Comparison of ENCODE assay signal across 11 cellular contexts in genomic region chr16:81866820-81867440, GRCh38.
DNase-seq lines count a peak whose midpoint lies in the region; ATAC-seq and TF ChIP-seq lines count a peak whose summit lies in the region.
"Had no signal": no experiment of that assay in that cellular context is flagged by ENCODE, and none has a peak within 500 bp of the region (broad histone marks: within the 10 kb centered on the region; RNA-seq: fewer than 3 reads in every experiment).

No MANE protein-coding gene starts in this region.

- 41 to 48% methylated on average over 7 to 10 of the region's 10 CpGs for WGBS in esophagus squamous epithelium, 2 donors
- WGBS in aorta, 2 donors = 51 to 59% methylated on average over 10 of the region's 10 CpGs

- no peak overlapping the region for H3K4me3 ChIP-seq in esophagus squamous epithelium
- H3K4me3 ChIP-seq in aorta (ENCODE audit: low read length in 2 of 2) = no peak overlapping the region
- no peak overlapping the region for H3K4me3 ChIP-seq in CD8-positive, alpha-beta T cell (ENCODE audit: low read depth, low read length)

- CTCF ChIA-PET in CD8-positive, alpha-beta T cell (lab: Charles Lee) = interaction anchor here (1.4 kb wide), 1 partner anchor 15 kb away, joined by 3 read pairs; no protein-coding TSS in a partner anchor

- peak; percentile 41 for ATAC-seq in stimulated activated naive CD8-positive, alpha-beta T cell treated with anti-CD3 and anti-CD28 coated beads, Interleukin-15, Interleukin-2, amounts not matched to agents 100 U/mL and 50 U/mL, for 24 hours
- ATAC-seq in stimulated activated naive CD8-positive, alpha-beta T cell treated with anti-CD3 and anti-CD28 coated beads, Interleukin-15, amount 100 ng/mL, for 72 hours = no peak
- ATAC-seq in natural killer cell = peak; percentile 63 to 82 (median 78)
- ATAC-seq in aorta (ENCODE audit: low FRiP score) = peak; percentile 86
- ATAC-seq in CD8-positive, alpha-beta T cell = no peak

- intact Hi-C loops in esophagus squamous epithelium (cut with DNase I) (no loop called here), natural killer cell (cut with micrococcal nuclease) (no loop called here), aorta (cut with DNase I) (no loop called here)
- intact Hi-C loops in CD8-positive, alpha-beta T cell (cut with DNase I, micrococcal nuclease) = no loop called here

- peaks cover 0 to 11% (median 0%) of the 10 kb centered on the region in 4 donors for H3K27me3 ChIP-seq in esophagus squamous epithelium
- H3K27me3 ChIP-seq in aorta (ENCODE audit: control insufficient read depth in 1 of 2, insufficient read depth in 2 of 2, low read length in 1 of 2) = no peaks in the 10 kb centered on the region
- H3K27me3 ChIP-seq in CD8-positive, alpha-beta T cell (ENCODE audit: insufficient read depth, low read length) = no peaks in the 10 kb centered on the region

- H3K27ac ChIP-seq in esophagus squamous epithelium (peak overlapping the region; percentile 33 to 85 (median 54)), aorta (ENCODE audit: low read depth in 1 of 2, low read length in 2 of 2) (no peak overlapping the region)
- no peak overlapping the region for H3K27ac ChIP-seq in CD8-positive, alpha-beta T cell (ENCODE audit: low read depth, low read length)

- H3K4me1 ChIP-seq in esophagus squamous epithelium (peaks cover 0 to 15% (median 2%) of the 10 kb centered on the region in 3 donors), aorta (ENCODE audit: control insufficient read depth in 1 of 2, insufficient read depth in 2 of 2, low read length in 2 of 2) (no peaks in the 10 kb centered on the region)
- H3K4me1 ChIP-seq in CD8-positive, alpha-beta T cell (ENCODE audit: insufficient read depth, low read length) = no peaks in the 10 kb centered on the region

- H3K36me3 ChIP-seq in esophagus squamous epithelium (no peaks in the 10 kb centered on the region), aorta (ENCODE audit: control insufficient read depth in 1 of 2, insufficient read depth in 2 of 2, low read length in 1 of 2) (no peaks in the 10 kb centered on the region)
- H3K36me3 ChIP-seq in CD8-positive, alpha-beta T cell (ENCODE audit: insufficient read depth, low read length) = no peaks in the 10 kb centered on the region

- TF ChIP-seq CTCF in esophagus squamous epithelium (IDR thresholded peaks at IDR 0.05) (no peak), natural killer cell (IDR thresholded peaks at IDR 0.05) (no peak)
- TF ChIP-seq CTCF in CD8-positive, alpha-beta T cell (IDR thresholded peaks at IDR 0.05) = no peak

- no peak overlapping the region for H3K4me3 Mint-ChIP-seq in stimulated activated naive CD8-positive, alpha-beta T cell treated with anti-CD3 and anti-CD28 coated beads, Interleukin-15, amount 100 ng/mL, for 72 hours
- H3K4me3 Mint-ChIP-seq in natural killer cell = peak overlapping the region; percentile 37
- H3K4me3 Mint-ChIP-seq in CD8-positive, alpha-beta T cell = no peak overlapping the region

- H3K9me3 ChIP-seq in esophagus squamous epithelium (no peaks in the 10 kb centered on the region), aorta (ENCODE audit: control insufficient read depth, low read length) (peaks cover 1% of the 10 kb centered on the region)
- H3K9me3 ChIP-seq in CD8-positive, alpha-beta T cell (ENCODE audit: low read length) = no peaks in the 10 kb centered on the region

- POLR2A ChIA-PET in CD8-positive, alpha-beta T cell (lab: Charles Lee) = no interaction called here

- H3K27me3 Mint-ChIP-seq in stimulated activated naive CD8-positive, alpha-beta T cell treated with anti-CD3 and anti-CD28 coated beads, Interleukin-15, amount 100 ng/mL, for 72 hours = peaks cover 8% of the 10 kb centered on the region
- H3K27me3 Mint-ChIP-seq in natural killer cell (ENCODE audit: low read depth in 2 of 2) = no peaks in the 10 kb centered on the region
- H3K27me3 Mint-ChIP-seq in CD8-positive, alpha-beta T cell (ENCODE audit: low read depth) = no peaks in the 10 kb centered on the region

- H3K9me3 Mint-ChIP-seq in stimulated activated naive CD8-positive, alpha-beta T cell treated with anti-CD3 and anti-CD28 coated beads, Interleukin-15, amount 100 ng/mL, for 72 hours = no peaks in the 10 kb centered on the region
- H3K9me3 Mint-ChIP-seq in natural killer cell = no peaks in the 10 kb centered on the region
- H3K9me3 Mint-ChIP-seq in CD8-positive, alpha-beta T cell = no peaks in the 10 kb centered on the region

- no peak for DNase-seq in stimulated activated naive CD8-positive, alpha-beta T cell treated with anti-CD3 and anti-CD28 coated beads, Interleukin-15, Interleukin-2, amounts not matched to agents 100 U/mL and 50 U/mL, for 24 hours
- DNase-seq in stimulated activated naive CD8-positive, alpha-beta T cell treated with anti-CD3 and anti-CD28 coated beads, Interleukin-15, amount 100 ng/mL, for 72 hours = no peak
- DNase-seq in esophagus squamous epithelium (lab: John Stamatoyannopoulos, UW) (no peak), natural killer cell (no peak), aorta (peak in 1 of 2 donors; percentile 80)
- DNase-seq in CD8-positive, alpha-beta T cell = no peak
- no peak for DNase-seq in activated CD4-positive, CD25-positive, alpha-beta regulatory T cell (lab: John Stamatoyannopoulos, UW)
- DNase-seq in stimulated activated CD4-positive, alpha-beta T cell treated with anti-CD3 and anti-CD28 coated beads, Interleukin-4, amount 100 ng/mL, for 1 hour = no peak
- DNase-seq: cortex of kidney, GDM1, NCI-H82 had no signal

- no peak overlapping the region for H3K27ac Mint-ChIP-seq in stimulated activated naive CD8-positive, alpha-beta T cell treated with anti-CD3 and anti-CD28 coated beads, Interleukin-15, amount 100 ng/mL, for 72 hours
- H3K27ac Mint-ChIP-seq in natural killer cell = peak overlapping the region; percentile 75 to 77
- H3K27ac Mint-ChIP-seq in CD8-positive, alpha-beta T cell = no peak overlapping the region

- no peaks in the 10 kb centered on the region for H3K36me3 Mint-ChIP-seq in natural killer cell
- H3K36me3 Mint-ChIP-seq in CD8-positive, alpha-beta T cell = no peaks in the 10 kb centered on the region

- TF ChIP-seq POLR2A in esophagus squamous epithelium (IDR thresholded peaks at IDR 0.05) = no peak

- peaks cover 3% of the 10 kb centered on the region for H3K4me1 Mint-ChIP-seq in stimulated activated naive CD8-positive, alpha-beta T cell treated with anti-CD3 and anti-CD28 coated beads, Interleukin-15, amount 100 ng/mL, for 72 hours
- H3K4me1 Mint-ChIP-seq in natural killer cell = peaks cover 34 to 65% of the 10 kb centered on the region in 2 donors
- no peaks in the 10 kb centered on the region for H3K4me1 Mint-ChIP-seq in CD8-positive, alpha-beta T cell (ENCODE audit: low read depth)

Comparison
In these comparisons a context has a peak if more than half of its experiments do, and no peak if none do; other contexts are left out.
1. ATAC-seq: peak in stimulated activated naive CD8-positive, alpha-beta T cell treated with anti-CD3 and anti-CD28 coated beads, Interleukin-15, Interleukin-2, amounts not matched to agents 100 U/mL and 50 U/mL, for 24 hours (single experiment), natural killer cell (3 of 3) and aorta (single experiment); none in stimulated activated naive CD8-positive, alpha-beta T cell treated with anti-CD3 and anti-CD28 coated beads, Interleukin-15, amount 100 ng/mL, for 72 hours (single experiment) and CD8-positive, alpha-beta T cell (single experiment).
2. H3K27ac Mint-ChIP-seq: peak in natural killer cell (2 of 2); none in stimulated activated naive CD8-positive, alpha-beta T cell treated with anti-CD3 and anti-CD28 coated beads, Interleukin-15, amount 100 ng/mL, for 72 hours (0 of 2) and CD8-positive, alpha-beta T cell (single experiment).
3. H3K27ac ChIP-seq: peak in esophagus squamous epithelium (4 of 4); none in aorta (0 of 2) and CD8-positive, alpha-beta T cell (single experiment).